In the genomic region with DNA sequence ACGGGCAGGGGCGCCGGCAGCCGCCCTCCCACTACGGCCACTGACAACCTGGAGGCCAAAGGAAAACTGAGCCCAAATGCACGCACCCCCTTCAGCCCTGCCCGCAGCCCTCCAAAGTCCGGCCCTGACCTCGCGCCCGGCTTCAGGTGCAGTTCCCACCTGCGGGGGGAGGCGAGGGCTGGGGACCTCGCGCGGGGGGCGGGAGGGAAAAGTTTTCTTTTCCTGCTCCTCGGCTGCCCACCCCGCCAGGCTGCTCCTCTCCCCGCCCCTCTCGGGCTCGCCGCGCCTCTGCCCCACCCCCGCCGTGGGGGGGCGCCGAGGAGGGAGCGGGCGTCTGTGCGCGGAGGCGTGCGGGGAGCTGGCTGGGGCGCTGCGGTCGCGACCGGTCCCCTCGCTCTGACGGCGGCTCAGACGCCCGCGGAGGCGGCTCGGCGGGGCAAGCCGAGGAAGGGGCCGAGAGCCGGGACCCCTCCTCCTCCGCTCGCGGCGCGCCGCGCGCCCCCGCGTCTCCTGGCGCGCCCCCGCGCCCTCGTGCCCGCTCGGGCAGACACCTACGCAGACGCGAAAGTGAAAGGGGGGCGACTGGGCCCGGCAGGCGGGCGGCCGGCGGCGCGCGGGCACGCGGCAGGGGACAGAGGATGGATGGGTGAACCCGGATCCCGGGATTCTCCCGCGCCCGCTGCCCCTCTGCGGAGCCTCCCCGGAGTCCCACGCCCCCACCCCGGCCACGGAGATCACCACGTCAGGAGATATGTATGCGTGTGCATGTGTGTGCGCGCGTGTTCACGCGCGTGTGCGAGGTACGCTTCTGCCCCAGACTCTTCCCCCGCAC, we compare ENCODE assay signal across 8 cellular contexts. TPM values are rescaled to one million over a fixed set of nuclear protein-coding genes. Genes with fewer than 3 reads are reported as not detected.
A peak's percentile ranks its signal among the peaks of the same experiment; 100 is the strongest.
DNase-seq lines count a peak whose midpoint lies in the region; ATAC-seq and TF ChIP-seq lines count a peak whose summit lies in the region.

No MANE protein-coding gene starts in this region.

- intact Hi-C loops in CD8-positive, alpha-beta T cell (cut with DNase I, micrococcal nuclease) = loop anchor here (5.0 to 10.0 kb wide), 3 partner anchors 763 to 1920 kb away; partner anchors contain the start of genes PRMT9 (in 1 of the 2), SLC10A7 (in 1 of the 2) and TMEM184C (in 1 of the 2)

- peaks cover 37% of the 10 kb centered on the region for H3K4me1 Mint-ChIP-seq in CD8-positive, alpha-beta T cell (ENCODE audit: low read depth)
- peaks cover 11% of the 10 kb centered on the region for H3K4me1 Mint-ChIP-seq in HFFc6 (ENCODE audit: low read depth)

- no peaks in the 10 kb centered on the region for H3K27me3 Mint-ChIP-seq in CD8-positive, alpha-beta T cell (ENCODE audit: low read depth)
- peaks cover 24% of the 10 kb centered on the region; the same call in 1 of the 2 replicates for H3K27me3 Mint-ChIP-seq in HFFc6 (ENCODE audit: insufficient read depth)

- H3K27ac Mint-ChIP-seq in CD8-positive, alpha-beta T cell = peak overlapping the region; percentile 90
- no peak overlapping the region for H3K27ac Mint-ChIP-seq in HFFc6

- no peaks in the 10 kb centered on the region for H3K36me3 ChIP-seq in CD8-positive, alpha-beta T cell (ENCODE audit: insufficient read depth, low read length)
- H3K36me3 ChIP-seq in liver (ENCODE audit: control insufficient read depth in 4 of 4, insufficient read depth in 3 of 4, low read depth in 1 of 4, low read length in 3 of 4) = no peaks in the 10 kb centered on the region

- peak overlapping the region; percentile 95 for H3K4me3 ChIP-seq in CD8-positive, alpha-beta T cell (ENCODE audit: low read depth, low read length)
- H3K4me3 ChIP-seq in liver (ENCODE audit: low read depth in 1 of 3, low read length in 3 of 3) = peak overlapping the region; percentile 96 to 98 (median 98)

- 1% methylated on average over 103 of the region's 103 CpGs for WGBS in liver

- H3K9me3 ChIP-seq in CD8-positive, alpha-beta T cell (ENCODE audit: low read length) = no peaks in the 10 kb centered on the region
- H3K9me3 ChIP-seq in liver (ENCODE audit: control insufficient read depth in 4 of 4, low read length in 3 of 4) = no peaks in the 10 kb centered on the region

- peak overlapping the region; percentile 82 for H3K9ac ChIP-seq in liver (ENCODE audit: low read depth in 1 of 2, low read length in 2 of 2)

- CTCF ChIA-PET in CD8-positive, alpha-beta T cell (lab: Charles Lee) = interaction anchor here (0.7 to 1.4 kb wide), 3 partner anchors 9 to 600 kb away, joined by 3 read pairs; no protein-coding TSS in a partner anchor

- POLR2A ChIA-PET in CD8-positive, alpha-beta T cell (lab: Charles Lee) = interaction anchor here (0.7 to 5.8 kb wide), 5 partner anchors 22 to 391 kb away, joined by 3 to 93 read pairs (median 4); no protein-coding TSS in a partner anchor

- peaks cover 33% of the 10 kb centered on the region for H3K4me1 ChIP-seq in CD8-positive, alpha-beta T cell (ENCODE audit: insufficient read depth, low read length)
- H3K4me1 ChIP-seq in liver (ENCODE audit: control insufficient read depth in 4 of 4, insufficient read depth in 4 of 4, low read length in 3 of 4) = peaks cover 0 to 26% (median 13%) of the 10 kb centered on the region in 4 donors

- peak; percentile 62 to 89 (median 75) for DNase-seq in CD8-positive, alpha-beta T cell
- DNase-seq in HFFc6 (no peak), cerebellar cortex (ENCODE audit: low spot score) (peak; percentile 41), GOT3 (lab: John Stamatoyannopoulos, UW) (no peak)
- peak; percentile 56 for DNase-seq in activated CD4-positive, CD25-positive, alpha-beta regulatory T cell treated with anti-CD3 and anti-CD28 coated beads, Interleukin-2, amount 50 U/mL, for 72 hours
- peak; percentile 65 to 68 for DNase-seq in stimulated activated CD4-positive, alpha-beta T cell treated with anti-CD3 and anti-CD28 coated beads, Interleukin-2, amount 100 ng/mL, for 24 hours

- H3K27ac ChIP-seq in CD8-positive, alpha-beta T cell (ENCODE audit: low read depth, low read length) = peak overlapping the region; percentile 99
- H3K27ac ChIP-seq in liver (ENCODE audit: low read depth in 1 of 2, low read length in 2 of 2) = peak overlapping the region; percentile 83 to 87

- H3K9me3 Mint-ChIP-seq in CD8-positive, alpha-beta T cell = no peaks in the 10 kb centered on the region
- H3K9me3 Mint-ChIP-seq in HFFc6 = no peaks in the 10 kb centered on the region

- no peak for TF ChIP-seq CTCF in CD8-positive, alpha-beta T cell (IDR thresholded peaks at IDR 0.05)
- TF ChIP-seq CTCF in HFFc6 (IDR thresholded peaks at IDR 0.05) (no peak), liver (IDR thresholded peaks at IDR 0.05; ENCODE audit: low read depth, low read length, missing input control) (no peak)

- H3K4me3 Mint-ChIP-seq in CD8-positive, alpha-beta T cell = peak overlapping the region; percentile 85
- peak overlapping the region; percentile 50 for H3K4me3 Mint-ChIP-seq in HFFc6

- peaks cover 25% of the 10 kb centered on the region for H3K36me3 Mint-ChIP-seq in CD8-positive, alpha-beta T cell
- no peaks in the 10 kb centered on the region for H3K36me3 Mint-ChIP-seq in HFFc6 (ENCODE audit: low read depth)

- TF ChIP-seq RAD21 in liver (IDR thresholded peaks at IDR 0.05) = no peak

- H3K27me3 ChIP-seq in CD8-positive, alpha-beta T cell (ENCODE audit: insufficient read depth, low read length) = no peaks in the 10 kb centered on the region
- no peaks in the 10 kb centered on the region for H3K27me3 ChIP-seq in liver (ENCODE audit: control insufficient read depth in 4 of 4, insufficient read depth in 4 of 4, low read length in 3 of 4)

- peak; percentile 42 for ATAC-seq in CD8-positive, alpha-beta T cell
- no peak for ATAC-seq in HG03457 (IDR thresholded peaks at IDR 0.05; ENCODE audit: unreplicated experiment)

TF ChIP-seq in liver, 16 proteins besides CTCF, POLR2A, EP300 and RAD21:
- TF ChIP-seq HNF4G (IDR thresholded peaks at IDR 0.05) = no peak
- TF ChIP-seq ZBTB33 (IDR thresholded peaks at IDR 0.05) = no peak
- TF ChIP-seq, protein P1, sequence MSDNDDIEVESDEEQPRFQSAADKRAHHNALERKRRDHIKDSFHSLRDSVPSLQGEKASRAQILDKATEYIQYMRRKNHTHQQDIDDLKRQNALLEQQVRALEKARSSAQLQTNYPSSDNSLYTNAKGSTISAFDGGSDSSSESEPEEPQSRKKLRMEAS (IDR thresholded peaks at IDR 0.05) = no peak
- TF ChIP-seq NR2F2 (IDR thresholded peaks at IDR 0.05) = no peak
- no peak for TF ChIP-seq EGR1 (IDR thresholded peaks at IDR 0.05; ENCODE audit: low read depth in 2 of 2)
- TF ChIP-seq FOXA2 (IDR thresholded peaks at IDR 0.05) = no peak
- no peak for TF ChIP-seq HNF4A (conservative IDR thresholded peaks at IDR 0.05)
- no peak for TF ChIP-seq TAF1 (conservative IDR thresholded peaks at IDR 0.05)
- no peak for TF ChIP-seq SP1 (IDR thresholded peaks at IDR 0.05)
- TF ChIP-seq REST (IDR thresholded peaks at IDR 0.05) = no peak
- TF ChIP-seq RXRA (IDR thresholded peaks at IDR 0.05) = no peak
- TF ChIP-seq FOXA1 (IDR thresholded peaks at IDR 0.05) = no peak
- TF ChIP-seq GABPA (IDR thresholded peaks at IDR 0.05 in 1 of 2, conservative IDR thresholded peaks at IDR 0.05 in 1 of 2) = no peak
- TF ChIP-seq YY1 (IDR thresholded peaks at IDR 0.05) = no peak
- TF ChIP-seq JUND (IDR thresholded peaks at IDR 0.05) = no peak
- TF ChIP-seq, protein P2, sequence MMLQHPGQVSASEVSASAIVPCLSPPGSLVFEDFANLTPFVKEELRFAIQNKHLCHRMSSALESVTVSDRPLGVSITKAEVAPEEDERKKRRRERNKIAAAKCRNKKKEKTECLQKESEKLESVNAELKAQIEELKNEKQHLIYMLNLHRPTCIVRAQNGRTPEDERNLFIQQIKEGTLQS (IDR thresholded peaks at IDR 0.05) = no peak

RNA-seq across cellular contexts. Expression of gene NR3C2, which starts 3.1 kb away (rescaled TPM):
- 10 to 100 TPM; 29.6 to 32.4 TPM for total RNA-seq in CD8-positive, alpha-beta T cell
- total RNA-seq in HFFc6 (2021; fragmentation: NEBNext Ultra II Directional; extraction: Animal tissue kit (Norgen Biotek cat#: 25700)) = under 1 TPM; 0.07 to 0.26 (median 0.11) TPM
- total RNA-seq in liver = 10 to 100 TPM in 1 of 2 donors, 1 to 10 TPM in 1; 2.1 to 11.5 TPM
- 1 to 10 TPM; 2.0 to 4.3 TPM for polyA plus RNA-seq in liver

Comparison
In these comparisons a context has a peak if more than half of its experiments do, and no peak if none do; other contexts are left out.
1. DNase-seq: peak in CD8-positive, alpha-beta T cell (7 of 7), activated CD4-positive, CD25-positive, alpha-beta regulatory T cell treated with anti-CD3 and anti-CD28 coated beads, Interleukin-2, amount 50 U/mL, for 72 hours (single experiment), cerebellar cortex (single experiment) and stimulated activated CD4-positive, alpha-beta T cell treated with anti-CD3 and anti-CD28 coated beads, Interleukin-2, amount 100 ng/mL, for 24 hours (2 of 2); none in HFFc6 (single experiment) and GOT3 (single experiment).